ENCODE assay signal across 8 cellular contexts in the genomic region with DNA sequence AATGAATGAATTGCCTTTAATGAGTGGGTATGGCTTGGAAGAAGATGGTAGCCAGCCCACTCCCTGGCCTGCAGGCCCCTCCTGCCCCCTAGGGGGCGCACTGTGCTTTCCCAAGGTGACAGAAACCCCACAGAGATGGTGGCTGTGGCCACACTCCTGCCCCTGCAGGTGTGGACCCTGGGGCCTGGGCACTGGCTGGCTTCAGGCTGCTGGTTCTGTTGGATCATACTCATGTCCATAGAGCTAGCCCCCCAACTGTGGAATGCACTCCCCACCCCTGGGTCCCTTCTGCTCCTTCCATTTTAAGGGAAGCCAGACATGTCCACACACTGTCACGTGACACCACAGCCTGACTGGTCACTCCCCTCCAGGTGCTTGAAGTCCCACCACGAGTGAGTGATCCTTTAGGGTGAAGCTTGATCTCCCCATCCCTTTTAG. TPM values are rescaled to one million over a fixed set of nuclear protein-coding genes. Genes with fewer than 3 reads are reported as not detected.
DNase-seq lines count a peak whose midpoint lies in the region; ATAC-seq and TF ChIP-seq lines count a peak whose summit lies in the region.

No MANE protein-coding gene starts in this region.

- no peaks in the 10 kb centered on the region for H3K4me1 Mint-ChIP-seq in T-helper 2 cell treated with Interferon-gamma antibody and Interleukin-4, amounts not matched to agents 5 μg/mL and 100 μg/mL, for 36 hours (ENCODE audit: low read depth)

- H3K4me1 ChIP-seq in breast epithelium (peaks cover 36 to 46% of the 10 kb centered on the region in 2 donors), lower lobe of right lung (peaks cover 98% of the 10 kb centered on the region), stomach (no peaks in the 10 kb centered on the region)

- no peak overlapping the region for H3K4me3 Mint-ChIP-seq in T-helper 2 cell treated with Interferon-gamma antibody and Interleukin-4, amounts not matched to agents 5 μg/mL and 100 μg/mL, for 36 hours

- WGBS in stomach, 5 donors: 36 to 51% (median 44%) methylated on average over 3 of the region's 3 CpGs

- DNase-seq in NCI-H1092 treated with DMSO at 0.1 percent for 48 hours (lab: John Stamatoyannopoulos, UW): peak; percentile 1
- no peak for DNase-seq in NCI-H1092 (lab: John Stamatoyannopoulos, UW)
- DNase-seq in T-helper 2 cell treated with Interferon-gamma antibody and Interleukin-4, amounts not matched to agents 5 μg/mL and 100 μg/mL, for 36 hours (ENCODE audit: low spot score): peak; percentile 42
- DNase-seq in breast epithelium (ENCODE audit: low spot score in 2 of 2): no peak
- DNase-seq in lower lobe of right lung: peak; percentile 69
- peak; percentile 58 for DNase-seq in stomach
- no peak for DNase-seq in NCI-H1694 treated with DMSO at 0.1 percent for 48 hours (lab: John Stamatoyannopoulos, UW)

- intact Hi-C loops in breast epithelium (cut with DNase I; ENCODE audit: low total_unique reads): no loop called here
- intact Hi-C loops in lower lobe of right lung (cut with DNase I): no loop called here
- intact Hi-C loops in stomach (cut with DNase I; ENCODE audit: low total_unique reads): no loop called here

- H3K9me3 ChIP-seq in breast epithelium: no peaks in the 10 kb centered on the region
- no peaks in the 10 kb centered on the region for H3K9me3 ChIP-seq in lower lobe of right lung
- no peaks in the 10 kb centered on the region for H3K9me3 ChIP-seq in stomach

- H3K27ac ChIP-seq in breast epithelium: peak overlapping the region in 1 of 2 donors; percentile 93
- H3K27ac ChIP-seq in lower lobe of right lung: peak overlapping the region; percentile 82
- H3K27ac ChIP-seq in stomach: no peak overlapping the region

- no peaks in the 10 kb centered on the region for H3K27me3 Mint-ChIP-seq in T-helper 2 cell treated with Interferon-gamma antibody and Interleukin-4, amounts not matched to agents 5 μg/mL and 100 μg/mL, for 36 hours (ENCODE audit: low read depth)

- ATAC-seq in HG03064 (IDR thresholded peaks at IDR 0.05; ENCODE audit: low read depth, unreplicated experiment) (peak; percentile 86), lower lobe of right lung (peak; percentile 15 to 55)

- TF ChIP-seq EP300 in stomach (IDR thresholded peaks at IDR 0.05): no peak

- H3K27ac Mint-ChIP-seq in T-helper 2 cell treated with Interferon-gamma antibody and Interleukin-4, amounts not matched to agents 5 μg/mL and 100 μg/mL, for 36 hours: no peak overlapping the region

- no peaks in the 10 kb centered on the region for H3K27me3 ChIP-seq in breast epithelium
- no peaks in the 10 kb centered on the region for H3K27me3 ChIP-seq in lower lobe of right lung (ENCODE audit: low read depth)
- no peaks in the 10 kb centered on the region for H3K27me3 ChIP-seq in stomach

- TF ChIP-seq POLR2A in breast epithelium (IDR thresholded peaks at IDR 0.05) (no peak), stomach (IDR thresholded peaks at IDR 0.05) (no peak)

- H3K9me3 Mint-ChIP-seq in T-helper 2 cell treated with Interferon-gamma antibody and Interleukin-4, amounts not matched to agents 5 μg/mL and 100 μg/mL, for 36 hours: no peaks in the 10 kb centered on the region

- H3K4me3 ChIP-seq in breast epithelium (no peak overlapping the region), lower lobe of right lung (no peak overlapping the region), stomach (no peak overlapping the region)

- TF ChIP-seq CTCF in breast epithelium (IDR thresholded peaks at IDR 0.05) (peak in 2 of 3 donors; percentile 19 to 34), lower lobe of right lung (IDR thresholded peaks at IDR 0.05) (peak; percentile 71), stomach (IDR thresholded peaks at IDR 0.05) (peak in 5 of 7 experiments; percentile 40 to 68 (median 47))

- no peaks in the 10 kb centered on the region for H3K36me3 ChIP-seq in breast epithelium
- no peaks in the 10 kb centered on the region for H3K36me3 ChIP-seq in lower lobe of right lung
- H3K36me3 ChIP-seq in stomach: peaks cover 0 to 7% (median 3%) of the 10 kb centered on the region in 4 donors

- H3K36me3 Mint-ChIP-seq in T-helper 2 cell treated with Interferon-gamma antibody and Interleukin-4, amounts not matched to agents 5 μg/mL and 100 μg/mL, for 36 hours (ENCODE audit: low read depth): no peaks in the 10 kb centered on the region

RNA-seq across cellular contexts. Expression of a gene that starts 44.8 kb away (rescaled TPM):
- total RNA-seq in breast epithelium (10 to 100 TPM; 18.7 to 50.8 (median 48.8) TPM), lower lobe of right lung (34.7 TPM), stomach (10 to 100 TPM in 4 of 5 donors, 1 to 10 TPM in 1; 9.7 to 60.3 (median 28.0) TPM)
- polyA plus RNA-seq in stomach: 10 to 100 TPM; 13.3 to 53.0 (median 45.3) TPM

RNA-seq across cellular contexts. Expression of a gene that starts 53.3 kb away (rescaled TPM):
- 10 to 100 TPM; 16.0 to 39.3 (median 30.7) TPM for total RNA-seq in breast epithelium
- 28.5 TPM for total RNA-seq in lower lobe of right lung
- 100 to 1,000 TPM in 1 of 5 donors, 10 to 100 TPM in 3, 1 to 10 TPM in 1; 6.4 to 149 (median 46.8) TPM for total RNA-seq in stomach
- 100 to 1,000 TPM in 1 of 3 donors, 10 to 100 TPM in 2; 27.5 to 177 (median 54.7) TPM for polyA plus RNA-seq in stomach

Comparison
In these comparisons a context has a peak if more than half of its experiments do, and no peak if none do; other contexts are left out.
1. DNase-seq: peak in NCI-H1092 treated with DMSO at 0.1 percent for 48 hours (single experiment), T-helper 2 cell treated with Interferon-gamma antibody and Interleukin-4, amounts not matched to agents 5 μg/mL and 100 μg/mL, for 36 hours (single experiment), lower lobe of right lung (single experiment) and stomach (single experiment); none in NCI-H1092 (single experiment), breast epithelium (0 of 2) and NCI-H1694 treated with DMSO at 0.1 percent for 48 hours (single experiment).
2. Peak in every context shown above with its lines, with median percentiles within 50 percentile points of each other: CTCF ChIP-seq.